Comparison of ENCODE assay signal across 3 cellular contexts in genomic region chr2:1186405-1186804, GRCh38.
"Had no signal": no experiment of that assay in that cellular context is flagged by ENCODE, and none has a peak within 500 bp of the region (broad histone marks: within the 10 kb centered on the region; RNA-seq: fewer than 3 reads in every experiment).

No MANE protein-coding gene starts in this region.

- H3K4me3 ChIP-seq: GM12878 had no signal

- DNase-seq: GDM1, GF-D8 had no signal

- ATAC-seq: GM12878 had no signal
